In the genomic region with DNA sequence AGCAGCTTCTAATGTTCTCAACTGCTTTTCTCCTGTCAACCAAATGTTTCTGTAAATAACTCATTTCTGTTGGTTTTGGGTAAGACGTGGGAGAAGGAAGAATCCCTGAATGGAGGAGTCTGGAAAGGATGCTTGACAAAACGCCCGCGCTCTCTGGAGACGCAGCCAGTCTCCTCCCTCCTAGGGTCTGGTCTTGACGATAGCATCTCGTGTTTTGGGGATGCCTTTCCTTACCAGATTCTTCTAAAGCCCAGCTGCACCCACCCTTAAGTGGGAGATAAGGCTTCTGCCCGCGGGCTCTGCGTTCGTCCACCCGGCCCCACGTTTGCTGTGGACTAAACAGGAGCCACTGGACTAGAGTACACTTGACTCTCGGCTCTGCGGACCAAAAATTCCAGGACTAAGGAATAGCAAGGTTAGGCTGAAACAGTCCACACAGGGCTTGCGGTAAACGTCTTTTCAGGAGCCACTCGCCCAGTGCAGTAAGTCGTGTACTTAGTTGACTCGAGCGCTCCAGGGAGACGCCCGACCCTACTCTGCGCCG, we compare ENCODE assay signal across 8 cellular contexts. TPM values are rescaled to one million over a fixed set of nuclear protein-coding genes. Genes with fewer than 3 reads are reported as not detected.
DNase-seq lines count a peak whose midpoint lies in the region; ATAC-seq and TF ChIP-seq lines count a peak whose summit lies in the region.

No MANE protein-coding gene starts in this region.

- intact Hi-C loops in dendritic cell treated with granulocyte-macrophage colony-stimulating factor and Interleukin-4, amounts not matched to agents 40 ng/mL and 50 ng/mL, for 4 days (cut with micrococcal nuclease) = loop anchor here (5.0 to 10.0 kb wide), 2 partner anchors 38 to 231 kb away; a partner anchor contains a TSS
- intact Hi-C loops in tibial artery (cut with DNase I; ENCODE audit: low total_unique reads) = no loop called here

- H3K27me3 Mint-ChIP-seq in activated naive CD4-positive, alpha-beta T cell treated with anti-CD3 and anti-CD28 coated beads, Interleukin-2, amount 50 U/mL, for 24 hours = no peaks in the 10 kb centered on the region
- H3K27me3 Mint-ChIP-seq in dendritic cell treated with granulocyte-macrophage colony-stimulating factor and Interleukin-4, amounts not matched to agents 40 ng/mL and 50 ng/mL, for 4 days = peaks cover 11% of the 10 kb centered on the region

- DNase-seq in activated naive CD4-positive, alpha-beta T cell treated with Interleukin-2 at 50 U/mL for 16 hours = no peak
- DNase-seq in lung (ENCODE audit: low spot score) (no peak), tibial artery (peak in 1 of 2 donors; percentile 68), SW 1271 (lab: John Stamatoyannopoulos, UW) (no peak), mucosa of gallbladder (ENCODE audit: low spot score) (no peak)

- H3K27ac Mint-ChIP-seq in activated naive CD4-positive, alpha-beta T cell treated with anti-CD3 and anti-CD28 coated beads, Interleukin-2, amount 50 U/mL, for 24 hours = peak overlapping the region; percentile 96
- peak overlapping the region; percentile 99 for H3K27ac Mint-ChIP-seq in dendritic cell treated with granulocyte-macrophage colony-stimulating factor and Interleukin-4, amounts not matched to agents 40 ng/mL and 50 ng/mL, for 4 days

- H3K27ac ChIP-seq in lung (ENCODE audit: low read depth in 1 of 2, low read length in 1 of 2) (peak overlapping the region; percentile 97 to 98), tibial artery (peak overlapping the region; percentile 95 to 98)

- TF ChIP-seq CTCF in lung (IDR thresholded peaks at IDR 0.05; ENCODE audit: control extremely low read depth, extremely low read depth) = no peak
- TF ChIP-seq CTCF in tibial artery (IDR thresholded peaks at IDR 0.05) = no peak

- WGBS in lung, 2 donors = 4 to 8% methylated on average over 25 of the region's 25 CpGs

- H3K36me3 ChIP-seq in lung (ENCODE audit: control insufficient read depth in 2 of 2, insufficient read depth in 2 of 2, low read length in 2 of 2) (peaks cover 2 to 4% of the 10 kb centered on the region in 2 donors), tibial artery (peaks cover 26 to 30% (median 29%) of the 10 kb centered on the region in 3 donors)

- no peak for ATAC-seq in lung (ENCODE audit: insufficient read depth, low FRiP score)
- no peak for ATAC-seq in HG03280 (IDR thresholded peaks at IDR 0.05; ENCODE audit: unreplicated experiment)

- H3K27me3 ChIP-seq in lung (ENCODE audit: control insufficient read depth, insufficient read depth) = no peaks in the 10 kb centered on the region
- no peaks in the 10 kb centered on the region for H3K27me3 ChIP-seq in tibial artery

- peak overlapping the region; percentile 68 for H3K4me3 ChIP-seq in lung
- H3K4me3 ChIP-seq in tibial artery = peak overlapping the region; percentile 67 to 77

- peaks cover 41% of the 10 kb centered on the region for H3K4me1 Mint-ChIP-seq in activated naive CD4-positive, alpha-beta T cell treated with anti-CD3 and anti-CD28 coated beads, Interleukin-2, amount 50 U/mL, for 24 hours
- peaks cover 76% of the 10 kb centered on the region for H3K4me1 Mint-ChIP-seq in dendritic cell treated with granulocyte-macrophage colony-stimulating factor and Interleukin-4, amounts not matched to agents 40 ng/mL and 50 ng/mL, for 4 days (ENCODE audit: low read depth)

- peaks cover 2% of the 10 kb centered on the region for H3K36me3 Mint-ChIP-seq in activated naive CD4-positive, alpha-beta T cell treated with anti-CD3 and anti-CD28 coated beads, Interleukin-2, amount 50 U/mL, for 24 hours
- peaks cover 35% of the 10 kb centered on the region for H3K36me3 Mint-ChIP-seq in dendritic cell treated with granulocyte-macrophage colony-stimulating factor and Interleukin-4, amounts not matched to agents 40 ng/mL and 50 ng/mL, for 4 days (ENCODE audit: low read depth)

- H3K9me3 ChIP-seq in lung (ENCODE audit: control insufficient read depth in 2 of 2, insufficient read depth in 1 of 2, low read length in 1 of 2) (no peaks in the 10 kb centered on the region), tibial artery (no peaks in the 10 kb centered on the region)

- peak overlapping the region; percentile 93 for H3K4me3 Mint-ChIP-seq in activated naive CD4-positive, alpha-beta T cell treated with anti-CD3 and anti-CD28 coated beads, Interleukin-2, amount 50 U/mL, for 24 hours
- H3K4me3 Mint-ChIP-seq in dendritic cell treated with granulocyte-macrophage colony-stimulating factor and Interleukin-4, amounts not matched to agents 40 ng/mL and 50 ng/mL, for 4 days = peak overlapping the region; percentile 97

- peaks cover 4 to 17% of the 10 kb centered on the region in 2 donors for H3K4me1 ChIP-seq in lung (ENCODE audit: control insufficient read depth in 2 of 2, insufficient read depth in 2 of 2, low read length in 2 of 2)
- H3K4me1 ChIP-seq in tibial artery = peaks cover 0 to 32% (median 12%) of the 10 kb centered on the region in 4 donors

- H3K9me3 Mint-ChIP-seq in activated naive CD4-positive, alpha-beta T cell treated with anti-CD3 and anti-CD28 coated beads, Interleukin-2, amount 50 U/mL, for 24 hours = no peaks in the 10 kb centered on the region
- H3K9me3 Mint-ChIP-seq in dendritic cell treated with granulocyte-macrophage colony-stimulating factor and Interleukin-4, amounts not matched to agents 40 ng/mL and 50 ng/mL, for 4 days = no peaks in the 10 kb centered on the region

RNA-seq across cellular contexts. Expression of a gene that starts 0.5 kb away (rescaled TPM):
- total RNA-seq in lung = 100 to 1,000 TPM; 126 to 301 TPM
- 1,000 to 10,000 TPM in 1 of 2 donors, 100 to 1,000 TPM in 1; 109 to 1,526 TPM for polyA plus RNA-seq in lung
- total RNA-seq in mucosa of gallbladder = 107 TPM
